8 cellular contexts compared by ENCODE assay signal in the genomic region with DNA sequence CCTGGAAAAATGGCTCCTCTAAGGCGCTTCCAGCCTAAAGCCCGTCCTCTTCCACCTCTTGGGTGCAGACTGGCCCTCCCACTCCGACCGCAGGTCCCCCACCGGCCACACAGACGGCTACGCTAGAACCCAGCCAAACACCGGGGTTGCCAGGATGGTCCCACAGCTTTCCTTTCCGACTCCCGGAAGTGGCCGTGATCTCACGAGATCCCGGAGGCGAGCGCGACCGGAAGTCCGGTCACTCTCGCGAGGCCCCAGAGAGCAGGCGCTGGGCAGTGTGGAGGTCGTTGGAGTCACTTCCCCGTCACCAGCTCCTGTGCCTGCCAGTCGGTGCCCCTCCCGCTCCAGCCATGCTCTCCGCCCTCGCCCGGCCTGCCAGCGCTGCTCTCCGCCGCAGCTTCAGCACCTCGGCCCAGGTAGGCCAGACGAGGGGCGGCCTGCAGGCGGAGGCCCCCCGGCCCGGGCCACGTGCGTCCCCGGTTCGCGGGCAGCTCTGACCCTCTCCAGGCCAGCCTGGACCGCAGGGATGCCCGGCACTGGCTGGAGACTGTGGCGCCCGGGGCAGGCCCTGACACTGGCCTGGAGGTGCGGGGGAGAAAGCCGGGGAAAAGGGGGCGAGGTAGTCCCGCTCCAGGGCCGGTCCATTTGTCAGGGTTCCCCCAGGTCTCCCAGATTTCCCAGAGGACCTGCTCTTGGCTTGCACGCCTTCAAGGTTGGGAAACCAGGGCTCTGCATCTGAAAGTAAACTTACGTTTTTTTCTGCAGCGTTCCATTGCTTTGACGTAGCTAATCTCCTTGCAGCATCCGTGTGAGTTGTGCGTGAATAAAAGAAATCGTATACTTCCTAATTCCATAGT. TPM values are rescaled to one million over a fixed set of nuclear protein-coding genes. Genes with fewer than 3 reads are reported as not detected.
A peak's percentile ranks its signal among the peaks of the same experiment; 100 is the strongest.
DNase-seq lines count a peak whose midpoint lies in the region; ATAC-seq and TF ChIP-seq lines count a peak whose summit lies in the region.

Gene MDH2 (plus strand): TSS at position 296 of the 857 bp plus-strand sequence. CDS start 55 bp downstream, at position 351.
Gene STYXL1 (minus strand): TSS at position 190 of the 857 bp plus-strand sequence. CDS start 17,477 bp downstream, outside the sequence.

- ATAC-seq in gastroesophageal sphincter: peak; percentile 98

- H3K4me1 Mint-ChIP-seq in HFFc6 (ENCODE audit: low read depth): peaks cover 53% of the 10 kb centered on the region
- peaks cover 53% of the 10 kb centered on the region for H3K4me1 Mint-ChIP-seq in activated naive CD4-positive, alpha-beta T cell treated with anti-CD3 and anti-CD28 coated beads, Interleukin-2, amount 10 ng/mL, durations not matched to agents 7 days and 5 days

- peak within 1 kb of the TSS; percentile 97 for H3K4me3 Mint-ChIP-seq in HFFc6
- H3K4me3 Mint-ChIP-seq in activated naive CD4-positive, alpha-beta T cell treated with anti-CD3 and anti-CD28 coated beads, Interleukin-2, amount 10 ng/mL, durations not matched to agents 7 days and 5 days: peak within 1 kb of the TSS; percentile 91

- H3K36me3 Mint-ChIP-seq in HFFc6 (ENCODE audit: low read depth): peaks cover 36% of the 10 kb centered on the region
- peaks cover 32% of the 10 kb centered on the region for H3K36me3 Mint-ChIP-seq in activated naive CD4-positive, alpha-beta T cell treated with anti-CD3 and anti-CD28 coated beads, Interleukin-2, amount 10 ng/mL, durations not matched to agents 7 days and 5 days

- CTCF ChIA-PET in activated naive CD4-positive, alpha-beta T cell treated with anti-CD3 and anti-CD28 coated beads, Interleukin-2, amount 10 ng/mL, durations not matched to agents 7 days and 5 days (lab: Charles Lee): interaction anchor here (1.4 kb wide), 1 partner anchor 131 kb away, joined by 3 read pairs; no protein-coding TSS in a partner anchor

- H3K4me3 ChIP-seq in GM06990 (replicated peaks; ENCODE audit: low read depth, low read length) (peak within 1 kb of the TSS; percentile 99), SK-N-MC (peak within 1 kb of the TSS; percentile 78), gastroesophageal sphincter (peak within 1 kb of the TSS; percentile 94 to 95), neutrophil (ENCODE audit: low read depth in 1 of 2, low read length in 1 of 2) (peak within 1 kb of the TSS; percentile 87 to 98)

- TF ChIP-seq EP300 in gastroesophageal sphincter (IDR thresholded peaks at IDR 0.05): no peak

- DNase-seq in GM06990 (ENCODE audit: extremely low read depth, insufficient read length) (peak; percentile 94), HFFc6 (peak; percentile 95), NAMALWA (ENCODE audit: low spot score) (peak; percentile 99), SK-N-MC (ENCODE audit: low read depth, low spot score) (peak; percentile 24)
- peak; percentile 95 for DNase-seq in activated naive CD4-positive, alpha-beta T cell treated with anti-CD3 and anti-CD28 coated beads, Interleukin-2, amount 10 ng/mL, durations not matched to agents 7 days and 5 days

- TF ChIP-seq POLR2A in gastroesophageal sphincter (IDR thresholded peaks at IDR 0.05): peak; percentile 76 to 80

- H3K27ac ChIP-seq in SK-N-MC (peak within 1 kb of the TSS; percentile 57), gastroesophageal sphincter (peak within 1 kb of the TSS; percentile 85 to 97 (median 96)), neutrophil (peak within 1 kb of the TSS; percentile 86)

- no peaks in the 10 kb centered on the region for H3K9me3 Mint-ChIP-seq in HFFc6
- H3K9me3 Mint-ChIP-seq in activated naive CD4-positive, alpha-beta T cell treated with anti-CD3 and anti-CD28 coated beads, Interleukin-2, amount 10 ng/mL, durations not matched to agents 7 days and 5 days: no peaks in the 10 kb centered on the region

- peak within 1 kb of the TSS; percentile 95 for H3K27ac Mint-ChIP-seq in HFFc6
- peak within 1 kb of the TSS; percentile 92 for H3K27ac Mint-ChIP-seq in activated naive CD4-positive, alpha-beta T cell treated with anti-CD3 and anti-CD28 coated beads, Interleukin-2, amount 10 ng/mL, durations not matched to agents 7 days and 5 days

- H3K27me3 Mint-ChIP-seq in HFFc6 (ENCODE audit: insufficient read depth): peaks cover 2% of the 10 kb centered on the region; the same call in 1 of the 2 replicates
- H3K27me3 Mint-ChIP-seq in activated naive CD4-positive, alpha-beta T cell treated with anti-CD3 and anti-CD28 coated beads, Interleukin-2, amount 10 ng/mL, durations not matched to agents 7 days and 5 days: no peaks in the 10 kb centered on the region

- H3K9me3 ChIP-seq in SK-N-MC (ENCODE audit: low read depth, low read length) (no peaks in the 10 kb centered on the region), gastroesophageal sphincter (no peaks in the 10 kb centered on the region), neutrophil (no peaks in the 10 kb centered on the region)

- H3K4me1 ChIP-seq in gastroesophageal sphincter (peaks cover 0 to 69% (median 14%) of the 10 kb centered on the region in 3 donors), neutrophil (ENCODE audit: control insufficient read depth in 1 of 2, insufficient read depth in 1 of 2, low read depth in 1 of 2, low read length in 1 of 2) (peaks cover 18 to 19% of the 10 kb centered on the region in 2 experiments)

- TF ChIP-seq CTCF in GM06990 (IDR thresholded peaks at IDR 0.05; ENCODE audit: insufficient read depth, low read length, poor library complexity, severe bottlenecking) (no peak), HFFc6 (IDR thresholded peaks at IDR 0.05) (no peak), gastroesophageal sphincter (IDR thresholded peaks at IDR 0.05) (no peak), neutrophil (IDR thresholded peaks at IDR 0.05) (no peak), subcutaneous adipose tissue (IDR thresholded peaks at IDR 0.05; ENCODE audit: low read depth) (no peak)

- 0% methylated on average over 9 of the region's 58 CpGs; no CpG with 5 or more reads in 1 of the 2 donors for WGBS in gastroesophageal sphincter (ENCODE audit: low coverage in 1 of 2), 2 donors

- peak within 1 kb of the TSS; percentile 97 for H3K9ac ChIP-seq in SK-N-MC (ENCODE audit: insufficient read length)

- H3K27me3 ChIP-seq in GM06990 (replicated peaks; ENCODE audit: control insufficient read depth, insufficient read depth, low read length): no peaks in the 10 kb centered on the region
- no peaks in the 10 kb centered on the region for H3K27me3 ChIP-seq in gastroesophageal sphincter
- H3K27me3 ChIP-seq in neutrophil: no peaks in the 10 kb centered on the region

- H3K36me3 ChIP-seq in GM06990 (ENCODE audit: control insufficient read depth, insufficient read depth, low read length) (peaks cover 4% of the 10 kb centered on the region), SK-N-MC (ENCODE audit: insufficient read depth, low read length) (peaks cover 31% of the 10 kb centered on the region), gastroesophageal sphincter (peaks cover 0 to 24% of the 10 kb centered on the region in 2 donors), neutrophil (peaks cover 12% of the 10 kb centered on the region)

RNA-seq across cellular contexts. Expression of gene MDH2, which starts in this region (rescaled TPM):
- 100 to 1,000 TPM; 208 to 255 (median 243) TPM for total RNA-seq in HFFc6 (2021; fragmentation: NEBNext Ultra II Directional; extraction: Animal tissue kit (Norgen Biotek cat#: 25700))
- 100 to 1,000 TPM in 1 of 4 donors, 10 to 100 TPM in 3; 62.7 to 120 (median 71.0) TPM for total RNA-seq in gastroesophageal sphincter
- total RNA-seq in subcutaneous adipose tissue: 10 to 100 TPM; 45.0 to 97.2 (median 63.6) TPM

RNA-seq across cellular contexts. Expression of gene STYXL1, which starts in this region (rescaled TPM):
- total RNA-seq in HFFc6 (2021; fragmentation: NEBNext Ultra II Directional; extraction: Animal tissue kit (Norgen Biotek cat#: 25700)): 10 to 100 TPM; 29.6 to 38.3 (median 32.0) TPM
- 10 to 100 TPM in 2 of 4 donors, 1 to 10 TPM in 2; 8.7 to 18.1 (median 12.5) TPM for total RNA-seq in gastroesophageal sphincter
- total RNA-seq in subcutaneous adipose tissue: 10 to 100 TPM; 14.8 to 37.1 (median 26.0) TPM

Comparison
In these comparisons a context has a peak if more than half of its experiments do, and no peak if none do; other contexts are left out.
1. Peak in every context shown above with its lines: DNase-seq, ATAC-seq, H3K4me3 ChIP-seq and H3K27ac ChIP-seq.
2. DNase-seq: peak in every context shown above with its lines; median percentile 99 in NAMALWA; 95 in HFFc6; 95 in activated naive CD4-positive, alpha-beta T cell treated with anti-CD3 and anti-CD28 coated beads, Interleukin-2, amount 10 ng/mL, durations not matched to agents 7 days and 5 days; 94 in GM06990; 24 in SK-N-MC.